In the genomic region with DNA sequence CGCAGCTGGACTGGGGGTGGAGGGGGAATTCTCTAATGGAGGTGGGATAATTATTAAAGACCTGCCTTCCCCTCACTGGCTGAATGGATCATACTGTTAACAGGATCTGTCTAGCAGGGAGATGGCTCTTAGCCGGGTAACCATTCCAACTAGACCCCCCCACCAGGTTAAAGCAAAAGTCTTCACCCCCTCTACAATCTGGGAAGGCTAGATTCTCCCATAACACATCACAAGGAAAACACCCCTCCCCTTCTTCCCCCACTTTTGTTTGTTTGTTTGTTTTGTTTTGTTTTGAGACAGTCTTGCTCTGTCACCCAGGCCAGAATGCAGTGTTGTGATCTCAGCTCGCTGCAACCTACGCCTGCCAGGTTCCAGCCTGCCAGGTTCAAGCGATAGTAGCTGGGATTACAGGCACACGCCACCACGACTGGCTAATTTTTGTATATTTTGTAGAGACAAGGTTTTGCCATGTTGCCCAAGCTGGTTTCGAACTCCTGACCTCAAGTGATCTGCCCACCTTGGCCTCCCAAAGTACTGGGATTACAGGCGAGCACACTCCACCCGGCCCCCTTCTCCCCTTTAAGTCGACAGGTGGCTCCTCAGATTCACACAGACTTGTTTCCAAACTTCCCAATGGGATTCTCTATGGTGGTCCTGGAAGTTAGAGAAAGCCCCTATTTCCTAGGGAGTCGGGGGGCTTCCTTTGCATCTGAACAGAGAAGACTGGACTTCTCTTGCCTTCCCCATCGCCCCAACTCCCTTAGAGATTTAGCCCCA, we compare ENCODE assay signal across 8 cellular contexts. TPM values are rescaled to one million over a fixed set of nuclear protein-coding genes. Genes with fewer than 3 reads are reported as not detected.
DNase-seq lines count a peak whose midpoint lies in the region; ATAC-seq and TF ChIP-seq lines count a peak whose summit lies in the region.

No MANE protein-coding gene starts in this region.

- H3K4me1 ChIP-seq in left lung (peaks cover 30 to 68% of the 10 kb centered on the region in 2 donors), testis (peaks cover 43% of the 10 kb centered on the region)

- H3K36me3 Mint-ChIP-seq in activated CD4-positive, alpha-beta T cell treated with anti-CD3 and anti-CD28 coated beads, Interleukin-2, amount 10 ng/mL, durations not matched to agents 7 days and 5 days (ENCODE audit: low read depth), result peaks cover 23% of the 10 kb centered on the region

- TF ChIP-seq POLR2A in testis (IDR thresholded peaks at IDR 0.05), result no peak

- ATAC-seq in left lung (no peak), HG02840 (IDR thresholded peaks at IDR 0.05; ENCODE audit: low FRiP score, unreplicated experiment) (no peak)

- H3K27ac Mint-ChIP-seq in activated CD4-positive, alpha-beta T cell treated with anti-CD3 and anti-CD28 coated beads, Interleukin-2, amount 10 ng/mL, durations not matched to agents 7 days and 5 days, result peak overlapping the region; percentile 22

- H3K9me3 ChIP-seq in left lung (no peaks in the 10 kb centered on the region), testis (no peaks in the 10 kb centered on the region)

- WGBS in testis, 2 donors, result 22 to 34% methylated on average over 12 to 13 of the region's 13 CpGs

- H3K27ac ChIP-seq in angular gyrus (ENCODE audit: low read depth, low read length) (peak overlapping the region; percentile 88), left lung (peak overlapping the region; percentile 93 to 97), testis (peak overlapping the region; percentile 96 to 98)

- H3K4me3 Mint-ChIP-seq in activated CD4-positive, alpha-beta T cell treated with anti-CD3 and anti-CD28 coated beads, Interleukin-2, amount 10 ng/mL, durations not matched to agents 7 days and 5 days, result peak overlapping the region; percentile 94

- intact Hi-C loops in left lung (cut with DNase I), result no loop called here
- intact Hi-C loops in testis (cut with DNase I; ENCODE audit: low total_unique reads), result no loop called here

- H3K27me3 Mint-ChIP-seq in activated CD4-positive, alpha-beta T cell treated with anti-CD3 and anti-CD28 coated beads, Interleukin-2, amount 10 ng/mL, durations not matched to agents 7 days and 5 days, result no peaks in the 10 kb centered on the region

- peaks cover 73% of the 10 kb centered on the region for H3K4me1 Mint-ChIP-seq in activated CD4-positive, alpha-beta T cell treated with anti-CD3 and anti-CD28 coated beads, Interleukin-2, amount 10 ng/mL, durations not matched to agents 7 days and 5 days

- TF ChIP-seq CTCF in left lung (IDR thresholded peaks at IDR 0.05), result no peak
- TF ChIP-seq CTCF in testis (IDR thresholded peaks at IDR 0.05), result no peak

- H3K4me3 ChIP-seq in left lung (peak overlapping the region; percentile 82 to 90), testis (peak overlapping the region; percentile 78 to 84)

- peaks cover 6 to 12% of the 10 kb centered on the region in 2 donors for H3K36me3 ChIP-seq in left lung
- H3K36me3 ChIP-seq in testis (ENCODE audit: low read depth, missing control alignments), result no peaks in the 10 kb centered on the region

- CTCF ChIA-PET in activated CD4-positive, alpha-beta T cell treated with anti-CD3 and anti-CD28 coated beads, Interleukin-2, amount 10 ng/mL, durations not matched to agents 7 days and 5 days (lab: Charles Lee), result interaction anchor here (0.5 to 4.8 kb wide), 6 partner anchors 51 to 654 kb away, joined by 3 to 27 read pairs (median 4); a partner anchor contains a TSS

- H3K9me3 Mint-ChIP-seq in activated CD4-positive, alpha-beta T cell treated with anti-CD3 and anti-CD28 coated beads, Interleukin-2, amount 10 ng/mL, durations not matched to agents 7 days and 5 days, result no peaks in the 10 kb centered on the region

- POLR2A ChIA-PET in activated CD4-positive, alpha-beta T cell treated with anti-CD3 and anti-CD28 coated beads, Interleukin-2, amount 10 ng/mL, durations not matched to agents 7 days and 5 days (lab: Charles Lee), result no interaction called here

- DNase-seq in activated CD4-positive, alpha-beta T cell treated with anti-CD3 and anti-CD28 coated beads, Interleukin-2, amount 10 ng/mL, durations not matched to agents 7 days and 5 days, result no peak
- DNase-seq in activated CD4-positive, alpha-beta T cell treated with anti-CD3 and anti-CD28 coated beads for 48 hours, result no peak
- DNase-seq in left lung (no peak), testis (no peak), HuH-7 (ENCODE audit: low spot score) (no peak), GM19238 (ENCODE audit: insufficient read length, low spot score) (no peak)

- H3K27me3 ChIP-seq in left lung (no peaks in the 10 kb centered on the region), testis (no peaks in the 10 kb centered on the region)

RNA-seq across cellular contexts. Expression of a gene that starts 3.5 kb away (rescaled TPM):
- total RNA-seq in activated CD4-positive, alpha-beta T cell treated with anti-CD3 and anti-CD28 coated beads, Interleukin-2, amount 10 ng/mL, durations not matched to agents 7 days and 5 days, result 100 to 1,000 TPM in 1 of 2 experiments, 10 to 100 TPM in 1; 98.4 to 116 TPM
- total RNA-seq in left lung (10 to 100 TPM; 91.0 to 96.0 TPM), testis (100 to 1,000 TPM; 250 to 316 TPM)
- polyA plus RNA-seq in testis (ENCODE audit: insufficient read depth, low read depth, low replicate concordance), result 134 TPM

RNA-seq across cellular contexts. Expression of a gene that starts 12.1 kb away (rescaled TPM):
- 100 to 1,000 TPM; 506 to 539 TPM for total RNA-seq in activated CD4-positive, alpha-beta T cell treated with anti-CD3 and anti-CD28 coated beads, Interleukin-2, amount 10 ng/mL, durations not matched to agents 7 days and 5 days
- total RNA-seq in left lung, result 100 to 1,000 TPM; 433 to 487 TPM
- 100 to 1,000 TPM; 342 to 387 TPM for total RNA-seq in testis
- polyA plus RNA-seq in testis (ENCODE audit: insufficient read depth, low read depth, low replicate concordance), result 666 TPM

RNA-seq across cellular contexts. Expression of a gene that starts 54.4 kb away (rescaled TPM):
- 100 to 1,000 TPM; 218 to 236 TPM for total RNA-seq in activated CD4-positive, alpha-beta T cell treated with anti-CD3 and anti-CD28 coated beads, Interleukin-2, amount 10 ng/mL, durations not matched to agents 7 days and 5 days
- total RNA-seq in left lung, result 100 to 1,000 TPM; 164 to 210 TPM
- total RNA-seq in testis, result 100 to 1,000 TPM; 102 to 110 TPM
- 267 TPM for polyA plus RNA-seq in testis (ENCODE audit: insufficient read depth, low read depth, low replicate concordance)
